1 cellular context compared by ENCODE assay signal in the genomic region with DNA sequence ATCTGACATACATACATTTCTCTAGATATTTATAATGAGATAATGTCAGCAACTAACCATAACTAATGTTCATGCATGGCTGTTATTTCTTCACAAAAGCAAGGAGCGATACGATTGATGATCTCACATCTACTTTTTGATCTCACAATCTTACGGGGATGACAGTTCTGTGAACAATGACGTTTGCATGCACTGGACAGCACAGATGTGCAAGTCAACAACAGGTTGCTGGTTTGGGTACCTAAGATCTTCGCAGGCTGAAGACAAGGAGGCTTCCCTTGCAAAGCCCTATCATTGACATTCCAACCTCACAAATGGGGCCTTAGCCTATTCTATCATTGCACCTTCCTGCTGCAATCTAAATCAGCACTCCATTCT.
TF ChIP-seq lines count a peak whose summit lies in the region.

No MANE protein-coding gene starts in this region.

TF ChIP-seq in SK-N-SH, 30 proteins besides CTCF, POLR2A, EP300 and RAD21:
- no peak for TF ChIP-seq JUND (IDR thresholded peaks at IDR 0.05)
- TF ChIP-seq CHD2 (IDR thresholded peaks at IDR 0.05; ENCODE audit: low read length, partially characterized antibody): no peak
- TF ChIP-seq SMC3 (IDR thresholded peaks at IDR 0.05; ENCODE audit: low read depth, low read length): no peak
- TF ChIP-seq TAF1 (IDR thresholded peaks at IDR 0.05; ENCODE audit: borderline replicate concordance, low read depth, low read length): no peak
- TF ChIP-seq YY1 (IDR thresholded peaks at IDR 0.05; ENCODE audit: low read depth): no peak
- TF ChIP-seq TEAD4 (IDR thresholded peaks at IDR 0.05; ENCODE audit: borderline replicate concordance, insufficient read depth): no peak
- no peak for TF ChIP-seq RFX5 (IDR thresholded peaks at IDR 0.05; ENCODE audit: low read length)
- TF ChIP-seq POLR2AphosphoS5 (IDR thresholded peaks at IDR 0.05; ENCODE audit: low read depth, low read length): no peak
- TF ChIP-seq RCOR1 (IDR thresholded peaks at IDR 0.05; ENCODE audit: low read length): no peak
- no peak for TF ChIP-seq ZBTB33 (IDR thresholded peaks at IDR 0.05; ENCODE audit: borderline replicate concordance, low read depth)
- TF ChIP-seq TCF12 (IDR thresholded peaks at IDR 0.05): no peak
- no peak for TF ChIP-seq SIN3A (IDR thresholded peaks at IDR 0.05; ENCODE audit: borderline replicate concordance, low read depth, low read length)
- no peak for TF ChIP-seq RXRA (IDR thresholded peaks at IDR 0.05; ENCODE audit: borderline replicate concordance, low read depth)
- TF ChIP-seq NRF1 (IDR thresholded peaks at IDR 0.05; ENCODE audit: low read depth, low read length): no peak
- TF ChIP-seq MEF2A (IDR thresholded peaks at IDR 0.05; ENCODE audit: borderline replicate concordance, low read depth): no peak
